11 cellular contexts compared by ENCODE assay signal in the genomic region with DNA sequence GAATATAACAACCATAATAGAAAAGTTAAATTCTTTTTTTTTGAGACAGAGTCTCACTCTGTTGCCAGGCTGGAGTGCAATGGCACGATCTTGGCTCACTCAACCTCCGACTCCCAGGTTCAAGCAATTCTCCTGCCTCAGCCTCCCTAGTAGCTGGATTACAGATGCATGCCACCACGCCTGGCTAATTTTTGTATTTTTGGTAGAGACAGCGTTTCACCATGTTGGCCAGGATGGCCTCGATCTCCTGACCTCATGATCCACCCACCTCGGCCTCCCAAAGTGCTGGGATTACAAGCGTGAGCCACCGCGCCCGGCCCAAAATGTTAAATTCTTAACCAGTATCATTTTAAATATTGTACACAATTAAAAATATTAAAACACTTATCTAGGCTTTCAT. TPM values are rescaled to one million over a fixed set of nuclear protein-coding genes. Genes with fewer than 3 reads are reported as not detected.
"Had no signal": no experiment of that assay in that cellular context is flagged by ENCODE, and none has a peak within 500 bp of the region (broad histone marks: within the 10 kb centered on the region; RNA-seq: fewer than 3 reads in every experiment).

No MANE protein-coding gene starts in this region.

RNA-seq across cellular contexts. Expression of a gene that starts 35.3 kb away (rescaled TPM):
- total RNA-seq: omental fat pad, osteoblast, osteocyte, posterior vena cava, pulmonary artery endothelial cell, right atrium auricular region, right lobe of liver, sigmoid colon, smooth muscle cell, spleen had no signal
- polyA plus RNA-seq: psoas muscle had no signal
